Comparison of ENCODE assay signal across 18 cellular contexts in genomic region chr11:11115475-11115874, GRCh38.
"Had no signal": no experiment of that assay in that cellular context is flagged by ENCODE, and none has a peak within 500 bp of the region (broad histone marks: within the 10 kb centered on the region; RNA-seq: fewer than 3 reads in every experiment).

No MANE protein-coding gene starts in this region.

- DNase-seq: colonic mucosa; dermis blood vessel endothelial cell; erythroblast; foreskin melanocyte; heart left ventricle; hippocampal formation; left colon; left ventricle myocardium superior; mesendoderm; naive B cell; nephron progenitor cell; psoas muscle; retina; right lobe of liver; stimulated activated CD4-positive, alpha-beta T cell treated with anti-CD3 and anti-CD28 coated beads, Interleukin-4, amount 100 ng/mL, for 1 hour; stimulated activated CD8-positive, alpha-beta memory T cell treated with anti-CD3 and anti-CD28 coated beads, Interleukin-4, amount 100 ng/mL, for 48 hours; trophoblast cell had no signal

- H3K27ac Mint-ChIP-seq: nephron progenitor cell; stimulated activated effector memory CD8-positive, alpha-beta T cell treated with anti-CD3 and anti-CD28 coated beads, Interleukin-12 subunit alpha, Interleukin-12 subunit beta, amount 100 ng/mL, for 72 hours had no signal

- H3K4me3 Mint-ChIP-seq: nephron progenitor cell; stimulated activated effector memory CD8-positive, alpha-beta T cell treated with anti-CD3 and anti-CD28 coated beads, Interleukin-12 subunit alpha, Interleukin-12 subunit beta, amount 100 ng/mL, for 72 hours had no signal

- H3K4me1 Mint-ChIP-seq: naive B cell; nephron progenitor cell; stimulated activated effector memory CD8-positive, alpha-beta T cell treated with anti-CD3 and anti-CD28 coated beads, Interleukin-12 subunit alpha, Interleukin-12 subunit beta, amount 100 ng/mL, for 72 hours had no signal

- H3K36me3 Mint-ChIP-seq: stimulated activated effector memory CD8-positive, alpha-beta T cell treated with anti-CD3 and anti-CD28 coated beads, Interleukin-12 subunit alpha, Interleukin-12 subunit beta, amount 100 ng/mL, for 72 hours had no signal

- ATAC-seq: heart left ventricle; left colon; left ventricle myocardium superior; psoas muscle; right lobe of liver; stimulated activated effector memory CD8-positive, alpha-beta T cell treated with anti-CD3 and anti-CD28 coated beads, Interleukin-12 subunit alpha, Interleukin-12 subunit beta, amount 100 ng/mL, for 72 hours had no signal
